11 cellular contexts compared by ENCODE assay signal in genomic region chr1:24748191-24749121, GRCh38. TPM values are rescaled to one million over a fixed set of nuclear protein-coding genes. Genes with fewer than 3 reads are reported as not detected.
A peak's percentile ranks its signal among the peaks of the same experiment; 100 is the strongest.
DNase-seq lines count a peak whose midpoint lies in the region; ATAC-seq, FAIRE-seq and TF ChIP-seq lines count a peak whose summit lies in the region.
"Had no signal": no experiment of that assay in that cellular context is flagged by ENCODE, and none has a peak within 500 bp of the region (broad histone marks: within the 10 kb centered on the region; RNA-seq: fewer than 3 reads in every experiment).

No MANE protein-coding gene starts in this region.

- H3K4me2 ChIP-seq in astrocyte (ENCODE audit: low read length) = peak overlapping the region; percentile 89

- peak overlapping the region; percentile 25 for H3K9ac ChIP-seq in astrocyte (ENCODE audit: low read length)
- peak overlapping the region; percentile 34 to 59 for H3K9ac ChIP-seq in liver (ENCODE audit: low read depth in 1 of 2, low read length in 2 of 2)

- H3K27me3 ChIP-seq in left ventricle myocardium inferior (ENCODE audit: low read depth) (no peaks in the 10 kb centered on the region), astrocyte (ENCODE audit: insufficient read depth, low read length) (no peaks in the 10 kb centered on the region), liver (ENCODE audit: control insufficient read depth in 4 of 4, insufficient read depth in 4 of 4, low read length in 3 of 4) (no peaks in the 10 kb centered on the region), uterus (no peaks in the 10 kb centered on the region)

- peaks cover 13% of the 10 kb centered on the region for H3K36me3 Mint-ChIP-seq in astrocyte (ENCODE audit: low read depth, unreplicated experiment)

- no peak for TF ChIP-seq RAD21 in liver (IDR thresholded peaks at IDR 0.05)

- intact Hi-C loops in left ventricle myocardium inferior (cut with micrococcal nuclease) = loop anchor here (10.0 kb wide), 1 partner anchor 54 kb away; no protein-coding TSS in a partner anchor
- intact Hi-C loops in Right ventricle myocardium inferior (cut with DNase I) = no loop called here
- intact Hi-C loops in uterus (cut with DNase I; ENCODE audit: low total_unique reads) = no loop called here

- ATAC-seq in Right ventricle myocardium inferior = no peak

- no peak for DNase-seq in left ventricle myocardium inferior
- no peak for DNase-seq in Right ventricle myocardium inferior (ENCODE audit: missing footprints)
- DNase-seq in astrocyte (ENCODE audit: low read depth) = no peak
- DNase-seq in uterus = no peak
- DNase-seq in NCI-H2029 (lab: John Stamatoyannopoulos, UW) = no peak
- no peak for DNase-seq in activated CD4-positive, CD25-positive, alpha-beta regulatory T cell (lab: John Stamatoyannopoulos, UW)
- no peak for DNase-seq in retina
- DNase-seq: Calu3; foreskin melanocyte; stimulated activated CD4-positive, alpha-beta T cell treated with anti-CD3 and anti-CD28 coated beads, Interleukin-12 subunit alpha, Interleukin-12 subunit beta, amount 100 ng/mL, for 4 hours had no signal

- H3K9me3 ChIP-seq in left ventricle myocardium inferior (replicated peaks) (no peaks in the 10 kb centered on the region), astrocyte (ENCODE audit: insufficient read depth, low read depth, low read length) (no peaks in the 10 kb centered on the region), liver (ENCODE audit: control insufficient read depth in 4 of 4, low read length in 3 of 4) (no peaks in the 10 kb centered on the region), uterus (no peaks in the 10 kb centered on the region)

- no peak overlapping the region for H3K27ac Mint-ChIP-seq in astrocyte (ENCODE audit: unreplicated experiment)

- H3K9me3 Mint-ChIP-seq in astrocyte (ENCODE audit: unreplicated experiment) = peaks cover 2% of the 10 kb centered on the region

- peak overlapping the region; percentile 98 for H3K4me3 ChIP-seq in left ventricle myocardium inferior
- H3K4me3 ChIP-seq in astrocyte (ENCODE audit: insufficient read depth, low read depth, low read length) = peak overlapping the region; percentile 94
- no peak overlapping the region for H3K4me3 ChIP-seq in liver (ENCODE audit: low read depth in 1 of 3, low read length in 3 of 3)
- H3K4me3 ChIP-seq in uterus = peak overlapping the region; percentile 77 to 83

- H2AFZ ChIP-seq in astrocyte (ENCODE audit: low read depth, low read length) = no peak overlapping the region

- H3K36me3 ChIP-seq in left ventricle myocardium inferior (peaks cover 4% of the 10 kb centered on the region), astrocyte (ENCODE audit: insufficient read depth, low read length) (no peaks in the 10 kb centered on the region), liver (ENCODE audit: control insufficient read depth in 4 of 4, insufficient read depth in 3 of 4, low read depth in 1 of 4, low read length in 3 of 4) (peaks cover 0 to 2% (median 0%) of the 10 kb centered on the region in 4 donors), uterus (no peaks in the 10 kb centered on the region)

- H3K4me1 ChIP-seq in left ventricle myocardium inferior = peaks cover 94% of the 10 kb centered on the region
- H3K4me1 ChIP-seq in astrocyte (ENCODE audit: insufficient read depth, low read length) = peaks cover 30% of the 10 kb centered on the region
- peaks cover 3 to 55% (median 50%) of the 10 kb centered on the region in 4 donors for H3K4me1 ChIP-seq in liver (ENCODE audit: control insufficient read depth in 4 of 4, insufficient read depth in 4 of 4, low read length in 3 of 4)
- peaks cover 10 to 11% of the 10 kb centered on the region in 2 donors for H3K4me1 ChIP-seq in uterus

- TF ChIP-seq POLR2A in uterus (IDR thresholded peaks at IDR 0.05) = no peak

- TF ChIP-seq CTCF in left ventricle myocardium inferior (IDR thresholded peaks at IDR 0.05; ENCODE audit: borderline replicate concordance) = no peak
- TF ChIP-seq CTCF in astrocyte (IDR thresholded peaks at IDR 0.05; ENCODE audit: insufficient read depth, low read depth, low read length) = no peak
- TF ChIP-seq CTCF in liver (IDR thresholded peaks at IDR 0.05; ENCODE audit: low read depth, low read length, missing input control) = no peak
- TF ChIP-seq CTCF in uterus (IDR thresholded peaks at IDR 0.05) = no peak

- H3K79me2 ChIP-seq in astrocyte (ENCODE audit: insufficient read depth, low read length) = peaks cover 82% of the 10 kb centered on the region

- H4K20me1 ChIP-seq in astrocyte (ENCODE audit: insufficient read depth, low read length) = peaks cover 74% of the 10 kb centered on the region

- 82% methylated on average over 14 of the region's 14 CpGs for WGBS in liver

- peak overlapping the region; percentile 95 for H3K4me3 Mint-ChIP-seq in astrocyte (ENCODE audit: unreplicated experiment)

- H3K27ac ChIP-seq in left ventricle myocardium inferior (replicated peaks) (peak overlapping the region; percentile 98), astrocyte (ENCODE audit: low read depth, low read length) (peak overlapping the region; percentile 4), liver (ENCODE audit: low read depth in 1 of 2, low read length in 2 of 2) (peak overlapping the region; percentile 52 to 57), uterus (peak overlapping the region; percentile 96 to 98)

- H3K27me3 Mint-ChIP-seq in astrocyte (ENCODE audit: low read depth, unreplicated experiment) = no peaks in the 10 kb centered on the region

- H3K4me1 Mint-ChIP-seq in astrocyte (ENCODE audit: low read depth, unreplicated experiment) = peaks cover 42% of the 10 kb centered on the region

- FAIRE-seq in astrocyte (lab: Jason Lieb, UNC) = no peak

TF ChIP-seq in liver, 16 proteins besides CTCF, POLR2A, EP300 and RAD21:
- TF ChIP-seq RXRA (IDR thresholded peaks at IDR 0.05) = no peak
- TF ChIP-seq MAX (IDR thresholded peaks at IDR 0.05) = no peak
- TF ChIP-seq ATF3 (IDR thresholded peaks at IDR 0.05) = no peak
- TF ChIP-seq HNF4G (IDR thresholded peaks at IDR 0.05) = no peak
- TF ChIP-seq EGR1 (IDR thresholded peaks at IDR 0.05; ENCODE audit: low read depth in 2 of 2) = no peak
- no peak for TF ChIP-seq NR2F2 (IDR thresholded peaks at IDR 0.05)
- TF ChIP-seq SP1 (IDR thresholded peaks at IDR 0.05) = no peak
- no peak for TF ChIP-seq REST (IDR thresholded peaks at IDR 0.05)
- no peak for TF ChIP-seq FOXA1 (IDR thresholded peaks at IDR 0.05)
- no peak for TF ChIP-seq FOXA2 (IDR thresholded peaks at IDR 0.05)
- no peak for TF ChIP-seq TAF1 (conservative IDR thresholded peaks at IDR 0.05)
- no peak for TF ChIP-seq YY1 (IDR thresholded peaks at IDR 0.05)
TF ChIP-seq in liver: peak in this region for 0.

RNA-seq across cellular contexts. Expression of gene CLIC4, which starts 3.2 kb away (rescaled TPM):
- total RNA-seq in left ventricle myocardium inferior (325 TPM), Right ventricle myocardium inferior (406 TPM), astrocyte (353 and 375 TPM in 2 replicates), liver (10 to 100 TPM; 36.1 to 40.7 TPM), uterus (100 to 1,000 TPM; 294 to 434 (median 374) TPM)
- 10 to 100 TPM; 15.0 to 20.6 TPM for polyA plus RNA-seq in liver

Comparison
In these comparisons a context has a peak if more than half of its experiments do, and no peak if none do; other contexts are left out.
1. H3K27ac ChIP-seq: peak in every context shown above with its lines; median percentile 98 in left ventricle myocardium inferior; 97 in uterus; 54 in liver; 4 in astrocyte.
2. H3K4me3 ChIP-seq: peak in left ventricle myocardium inferior (single experiment), astrocyte (single experiment) and uterus (2 of 2); none in liver (0 of 3).